Comparison of ENCODE assay signal across 16 cellular contexts in the genomic region with DNA sequence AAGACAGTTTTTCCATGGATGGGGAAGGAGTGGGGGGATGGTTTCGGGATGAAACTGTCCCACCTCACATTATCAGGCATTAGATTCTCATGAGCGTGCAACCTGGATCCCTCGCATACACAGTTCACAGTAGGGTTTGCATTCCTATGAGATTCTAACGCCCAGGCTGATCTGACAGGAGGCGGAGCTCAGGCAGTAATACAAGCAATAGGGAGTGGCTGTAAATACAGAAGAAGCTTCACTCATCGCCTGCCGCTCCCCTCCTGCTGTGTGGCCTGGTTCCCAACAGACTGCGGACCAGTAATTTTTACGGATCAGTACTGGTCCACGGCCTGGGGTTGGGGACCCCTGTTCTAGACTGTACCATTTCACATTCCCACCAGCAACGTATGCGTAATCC.
"Had no signal": no experiment of that assay in that cellular context is flagged by ENCODE, and none has a peak within 500 bp of the region (broad histone marks: within the 10 kb centered on the region; RNA-seq: fewer than 3 reads in every experiment).

No MANE protein-coding gene starts in this region.

- H3K4me1 ChIP-seq: body of pancreas, lower lobe of right lung, stomach, testis had no signal

- H3K27me3 Mint-ChIP-seq: activated naive CD8-positive, alpha-beta T cell treated with anti-CD3 and anti-CD28 coated beads for 36 hours; T-helper 17 cell had no signal

- H3K4me3 Mint-ChIP-seq: activated CD4-positive, alpha-beta T cell treated with anti-CD3 and anti-CD28 coated beads, Interleukin-2, amount 10 ng/mL, durations not matched to agents 7 days and 5 days; activated naive CD8-positive, alpha-beta T cell treated with anti-CD3 and anti-CD28 coated beads for 36 hours; neural crest cell; T-helper 17 cell had no signal

- H3K27ac Mint-ChIP-seq: activated CD4-positive, alpha-beta T cell treated with anti-CD3 and anti-CD28 coated beads, Interleukin-2, amount 10 ng/mL, durations not matched to agents 7 days and 5 days; activated naive CD8-positive, alpha-beta T cell treated with anti-CD3 and anti-CD28 coated beads for 36 hours; T-helper 17 cell had no signal

- H3K36me3 Mint-ChIP-seq: activated naive CD8-positive, alpha-beta T cell treated with anti-CD3 and anti-CD28 coated beads for 36 hours had no signal

- H3K4me3 ChIP-seq: body of pancreas, coronary artery, lower lobe of right lung, ovary, stomach, testis had no signal

- H3K9me3 ChIP-seq: body of pancreas, lower lobe of right lung, ovary, testis had no signal

- DNase-seq: activated CD4-positive, alpha-beta T cell treated with anti-CD3 and anti-CD28 coated beads, Interleukin-2, amount 10 ng/mL, durations not matched to agents 7 days and 5 days; activated CD8-positive, alpha-beta memory T cell treated with anti-CD3 and anti-CD28 coated beads, Interleukin-2, amount 50 U/mL, for 48 hours; activated naive CD8-positive, alpha-beta T cell treated with anti-CD3 and anti-CD28 coated beads for 36 hours; amygdala; body of pancreas; caudate nucleus; lower lobe of right lung; midbrain; ovary; stimulated activated CD4-positive, alpha-beta T cell treated with anti-CD3 and anti-CD28 coated beads, Interleukin-12 subunit alpha, Interleukin-12 subunit beta, amount 100 ng/mL, for 4 hours; stimulated activated CD4-positive, alpha-beta T cell treated with anti-CD3 and anti-CD28 coated beads, Interleukin-2, amount 100 ng/mL, for 24 hours; stomach; T-helper 17 cell; testis had no signal

- H3K4me1 Mint-ChIP-seq: activated CD4-positive, alpha-beta T cell treated with anti-CD3 and anti-CD28 coated beads, Interleukin-2, amount 10 ng/mL, durations not matched to agents 7 days and 5 days; activated naive CD8-positive, alpha-beta T cell treated with anti-CD3 and anti-CD28 coated beads for 36 hours; neural crest cell had no signal

- ATAC-seq: body of pancreas, lower lobe of right lung, T-helper 17 cell had no signal

- H3K27ac ChIP-seq: body of pancreas, coronary artery, lower lobe of right lung, ovary, stomach, testis had no signal

- H3K36me3 ChIP-seq: ovary had no signal
